ENCODE assay signal across 31 cellular contexts in the genomic region with DNA sequence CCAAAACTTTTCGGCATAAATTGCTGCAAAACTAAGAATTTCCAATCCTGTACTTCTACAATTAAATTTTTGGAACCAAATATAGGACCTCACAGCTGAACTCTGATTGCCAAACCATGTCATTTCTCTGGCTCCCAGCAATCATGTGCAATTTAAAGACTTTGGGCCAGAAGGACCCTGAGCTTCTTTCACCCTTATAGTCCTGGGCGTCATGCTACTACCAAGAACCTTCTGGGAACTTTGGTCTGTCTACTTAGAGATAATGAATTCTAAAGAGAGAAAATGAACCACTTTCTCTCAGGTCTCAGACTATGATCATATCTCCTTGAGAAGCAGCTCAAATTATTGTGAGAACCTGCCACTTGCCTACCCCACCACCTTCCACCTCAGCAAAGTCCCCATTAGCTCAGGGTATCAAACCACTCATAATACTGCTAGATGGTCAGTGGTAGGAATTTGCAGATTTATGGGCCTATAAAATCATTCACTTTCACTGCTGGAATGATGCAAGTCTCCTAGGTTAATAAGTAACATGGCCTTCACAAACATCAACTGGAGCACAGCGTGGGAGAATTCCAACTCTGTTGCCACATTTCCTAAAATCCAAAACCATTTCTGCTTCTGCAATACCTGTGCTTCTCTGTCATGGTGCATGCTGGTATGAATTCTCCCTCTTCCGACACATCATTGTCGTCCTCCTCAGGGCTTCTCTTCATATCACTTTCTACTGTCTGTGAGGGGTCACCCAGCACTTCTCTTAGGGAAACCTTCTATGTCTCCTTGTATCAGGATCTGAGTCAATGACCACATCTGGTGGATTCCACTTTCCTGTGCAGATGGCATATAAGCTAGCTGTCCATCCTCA. TPM values are rescaled to one million over a fixed set of nuclear protein-coding genes. Genes with fewer than 3 reads are reported as not detected.
DNase-seq lines count a peak whose midpoint lies in the region; TF ChIP-seq lines count a peak whose summit lies in the region.
"Had no signal": no experiment of that assay in that cellular context is flagged by ENCODE, and none has a peak within 500 bp of the region (broad histone marks: within the 10 kb centered on the region; RNA-seq: fewer than 3 reads in every experiment).

No MANE protein-coding gene starts in this region.

- no peaks in the 10 kb centered on the region for H3K9me3 ChIP-seq in liver (ENCODE audit: control insufficient read depth in 4 of 4, low read length in 3 of 4)
- no peaks in the 10 kb centered on the region for H3K9me3 ChIP-seq in effector memory CD4-positive, alpha-beta T cell (ENCODE audit: control insufficient read depth, low read length)
- H3K9me3 ChIP-seq: colonic mucosa, esophagus squamous epithelium, gastrocnemius medialis, sigmoid colon, SJCRH30 had no signal

- WGBS in liver = 36% methylated on average over 5 of the region's 5 CpGs

- H3K4me3 ChIP-seq in fibroblast of villous mesenchyme (ENCODE audit: low read depth, low read length) (no peak overlapping the region), liver (ENCODE audit: low read depth in 1 of 3, low read length in 3 of 3) (no peak overlapping the region)
- H3K4me3 ChIP-seq in effector memory CD4-positive, alpha-beta T cell (ENCODE audit: insufficient read depth, low read depth, low read length, poor library complexity, severe bottlenecking) = no peak overlapping the region
- H3K4me3 ChIP-seq: colonic mucosa, esophagus squamous epithelium, gastrocnemius medialis, neural progenitor cell, sigmoid colon, SJCRH30 had no signal

- H3K9ac ChIP-seq in liver (ENCODE audit: low read depth in 1 of 2, low read length in 2 of 2) = peak overlapping the region in 1 of 2 donors; percentile 12
- H3K9ac ChIP-seq: neural progenitor cell had no signal

- no peaks in the 10 kb centered on the region for H3K27me3 ChIP-seq in liver (ENCODE audit: control insufficient read depth in 4 of 4, insufficient read depth in 4 of 4, low read length in 3 of 4)
- H3K27me3 ChIP-seq in effector memory CD4-positive, alpha-beta T cell (replicated peaks; ENCODE audit: control insufficient read depth, insufficient read depth, low read length, poor library complexity, severe bottlenecking) = no peaks in the 10 kb centered on the region
- H3K27me3 ChIP-seq: colonic mucosa, esophagus squamous epithelium, gastrocnemius medialis, neural progenitor cell, sigmoid colon had no signal

- no peak for TF ChIP-seq CTCF in fibroblast of villous mesenchyme (IDR thresholded peaks at IDR 0.05; ENCODE audit: insufficient read depth, low read depth, low read length)
- TF ChIP-seq CTCF in liver (IDR thresholded peaks at IDR 0.05; ENCODE audit: low read depth, low read length, missing input control) = no peak

- DNase-seq in HuH-7 (ENCODE audit: low spot score) (peak; percentile 68), fibroblast of villous mesenchyme (ENCODE audit: low read depth) (peak; percentile 12), NCI-H2107 (lab: John Stamatoyannopoulos, UW) (no peak), OCI-M1 (lab: John Stamatoyannopoulos, UW) (no peak), retina (no peak)
- no peak for DNase-seq in effector memory CD4-positive, alpha-beta T cell
- DNase-seq: activated CD8-positive, alpha-beta T cell treated with anti-CD3 and anti-CD28 coated beads for 36 hours; anterior cingulate cortex; CD4-positive, alpha-beta T cell; colonic mucosa; DMS 273 treated with DMSO at 0.1 percent for 48 hours; endodermal cell; esophagus squamous epithelium; gastrocnemius medialis; GOT3; mammary epithelial cell; NCI-H1105 treated with DMSO at 0.1 percent for 48 hours; NCI-H1930; NCI-H2227 treated with DMSO at 0.1 percent for 48 hours; sigmoid colon; SJCRH30; stimulated activated CD4-positive, alpha-beta T cell treated with anti-CD3 and anti-CD28 coated beads, Interleukin-4, amount 100 ng/mL, for 4 hours; T-helper 1 cell had no signal

- H3K36me3 ChIP-seq in liver (ENCODE audit: control insufficient read depth in 4 of 4, insufficient read depth in 3 of 4, low read depth in 1 of 4, low read length in 3 of 4) = no peaks in the 10 kb centered on the region
- no peaks in the 10 kb centered on the region for H3K36me3 ChIP-seq in effector memory CD4-positive, alpha-beta T cell (ENCODE audit: control insufficient read depth, insufficient read depth, low read length)
- H3K36me3 ChIP-seq: colonic mucosa, esophagus squamous epithelium, gastrocnemius medialis, neural progenitor cell, sigmoid colon, SJCRH30 had no signal

- TF ChIP-seq RAD21 in liver (IDR thresholded peaks at IDR 0.05) = peak in 1 of 2 donors; percentile 25

- peak overlapping the region; percentile 84 to 88 for H3K27ac ChIP-seq in liver (ENCODE audit: low read depth in 1 of 2, low read length in 2 of 2)
- H3K27ac ChIP-seq in effector memory CD4-positive, alpha-beta T cell (ENCODE audit: insufficient read depth, low read length, poor library complexity, severe bottlenecking) = no peak overlapping the region
- H3K27ac ChIP-seq: colonic mucosa, esophagus squamous epithelium, gastrocnemius medialis, neural progenitor cell, sigmoid colon, SJCRH30 had no signal

- H3K4me1 ChIP-seq in liver (ENCODE audit: control insufficient read depth in 4 of 4, insufficient read depth in 4 of 4, low read length in 3 of 4) = peaks cover 4 to 19% (median 14%) of the 10 kb centered on the region in 4 donors
- no peaks in the 10 kb centered on the region for H3K4me1 ChIP-seq in effector memory CD4-positive, alpha-beta T cell (ENCODE audit: control insufficient read depth, insufficient read depth, low read length, poor library complexity, severe bottlenecking)
- H3K4me1 ChIP-seq: colonic mucosa, gastrocnemius medialis, neural progenitor cell, sigmoid colon, SJCRH30 had no signal

TF ChIP-seq in liver, 16 proteins besides CTCF, POLR2A, EP300 and RAD21 (continues in another document):
- TF ChIP-seq SP1 (IDR thresholded peaks at IDR 0.05) = peak; percentile 74
- TF ChIP-seq GABPA (IDR thresholded peaks at IDR 0.05 in 1 of 2, conservative IDR thresholded peaks at IDR 0.05 in 1 of 2) = peak in 1 of 2 donors; percentile 27
- TF ChIP-seq, protein P1, sequence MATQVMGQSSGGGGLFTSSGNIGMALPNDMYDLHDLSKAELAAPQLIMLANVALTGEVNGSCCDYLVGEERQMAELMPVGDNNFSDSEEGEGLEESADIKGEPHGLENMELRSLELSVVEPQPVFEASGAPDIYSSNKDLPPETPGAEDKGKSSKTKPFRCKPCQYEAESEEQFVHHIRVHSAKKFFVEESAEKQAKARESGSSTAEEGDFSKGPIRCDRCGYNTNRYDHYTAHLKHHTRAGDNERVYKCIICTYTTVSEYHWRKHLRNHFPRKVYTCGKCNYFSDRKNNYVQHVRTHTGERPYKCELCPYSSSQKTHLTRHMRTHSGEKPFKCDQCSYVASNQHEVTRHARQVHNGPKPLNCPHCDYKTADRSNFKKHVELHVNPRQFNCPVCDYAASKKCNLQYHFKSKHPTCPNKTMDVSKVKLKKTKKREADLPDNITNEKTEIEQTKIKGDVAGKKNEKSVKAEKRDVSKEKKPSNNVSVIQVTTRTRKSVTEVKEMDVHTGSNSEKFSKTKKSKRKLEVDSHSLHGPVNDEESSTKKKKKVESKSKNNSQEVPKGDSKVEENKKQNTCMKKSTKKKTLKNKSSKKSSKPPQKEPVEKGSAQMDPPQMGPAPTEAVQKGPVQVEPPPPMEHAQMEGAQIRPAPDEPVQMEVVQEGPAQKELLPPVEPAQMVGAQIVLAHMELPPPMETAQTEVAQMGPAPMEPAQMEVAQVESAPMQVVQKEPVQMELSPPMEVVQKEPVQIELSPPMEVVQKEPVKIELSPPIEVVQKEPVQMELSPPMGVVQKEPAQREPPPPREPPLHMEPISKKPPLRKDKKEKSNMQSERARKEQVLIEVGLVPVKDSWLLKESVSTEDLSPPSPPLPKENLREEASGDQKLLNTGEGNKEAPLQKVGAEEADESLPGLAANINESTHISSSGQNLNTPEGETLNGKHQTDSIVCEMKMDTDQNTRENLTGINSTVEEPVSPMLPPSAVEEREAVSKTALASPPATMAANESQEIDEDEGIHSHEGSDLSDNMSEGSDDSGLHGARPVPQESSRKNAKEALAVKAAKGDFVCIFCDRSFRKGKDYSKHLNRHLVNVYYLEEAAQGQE (IDR thresholded peaks at IDR 0.05) = peak; percentile 12
- TF ChIP-seq TAF1 (conservative IDR thresholded peaks at IDR 0.05) = peak; percentile 22
- no peak for TF ChIP-seq FOXA2 (IDR thresholded peaks at IDR 0.05)
- no peak for TF ChIP-seq HNF4G (IDR thresholded peaks at IDR 0.05)
- TF ChIP-seq HNF4A (conservative IDR thresholded peaks at IDR 0.05) = peak; percentile 47
- TF ChIP-seq ZBTB33 (IDR thresholded peaks at IDR 0.05) = peak; percentile 46
- peak; percentile 32 to 56 for TF ChIP-seq JUND (IDR thresholded peaks at IDR 0.05)
- TF ChIP-seq EGR1 (IDR thresholded peaks at IDR 0.05; ENCODE audit: low read depth in 2 of 2) = peak in 1 of 2 donors; percentile 54
- TF ChIP-seq, protein P2, sequence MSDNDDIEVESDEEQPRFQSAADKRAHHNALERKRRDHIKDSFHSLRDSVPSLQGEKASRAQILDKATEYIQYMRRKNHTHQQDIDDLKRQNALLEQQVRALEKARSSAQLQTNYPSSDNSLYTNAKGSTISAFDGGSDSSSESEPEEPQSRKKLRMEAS (IDR thresholded peaks at IDR 0.05) = peak; percentile 63
- no peak for TF ChIP-seq FOXA1 (IDR thresholded peaks at IDR 0.05)
- TF ChIP-seq RXRA (IDR thresholded peaks at IDR 0.05) = peak in 1 of 2 donors; percentile 63
- no peak for TF ChIP-seq NR2F2 (IDR thresholded peaks at IDR 0.05)
- peak; percentile 69 for TF ChIP-seq YY1 (IDR thresholded peaks at IDR 0.05)

RNA-seq across cellular contexts. Expression of gene WDR91, which starts 6.6 kb away (rescaled TPM):
- total RNA-seq in fibroblast of villous mesenchyme (4.3 and 5.8 TPM in 2 replicates), liver (10 to 100 TPM; 11.8 to 19.0 TPM)
- polyA plus RNA-seq in liver = 1 to 10 TPM; 5.8 to 6.6 TPM

RNA-seq across cellular contexts. Expression of gene STRA8, which starts 15.8 kb away (rescaled TPM):
- total RNA-seq in fibroblast of villous mesenchyme = not detected in 2 replicates
- total RNA-seq in liver = under 1 TPM in 1 of 2 donors, not detected in 1; 0.14 TPM
- polyA plus RNA-seq in liver = not detected
- total RNA-seq: activated CD8-positive, alpha-beta T cell treated with anti-CD3 and anti-CD28 coated beads for 36 hours; activated naive CD4-positive, alpha-beta T cell treated with anti-CD3 and anti-CD28 coated beads, Interleukin-2, amount 50 U/mL, for 72 hours; activated T-helper 17 cell treated with anti-CD3 and anti-CD28 coated beads, Interleukin-2, amount 50 U/mL, for 72 hours; CD4-positive, alpha-beta T cell; colonic mucosa; endodermal cell; esophagus squamous epithelium; G401; gastrocnemius medialis; M059J; mammary epithelial cell; sigmoid colon; SJCRH30; ureter had no signal
- polyA plus RNA-seq: IgD-negative memory B cell, mammary epithelial cell, sigmoid colon had no signal

RNA-seq across cellular contexts. Expression of gene CYREN, which starts 47.4 kb away (rescaled TPM):
- total RNA-seq in fibroblast of villous mesenchyme (32.5 and 34.1 TPM in 2 replicates), liver (10 to 100 TPM; 18.1 to 20.3 TPM)
- 10 to 100 TPM; 13.2 to 14.0 TPM for polyA plus RNA-seq in liver

Comparison
In these comparisons a context has a peak if more than half of its experiments do, and no peak if none do; other contexts are left out.
1. DNase-seq: peak in HuH-7 (single experiment) and fibroblast of villous mesenchyme (single experiment); none in NCI-H2107 (single experiment), OCI-M1 (single experiment), effector memory CD4-positive, alpha-beta T cell (0 of 3) and retina (single experiment).